ENCODE assay signal across 17 cellular contexts in the genomic region with DNA sequence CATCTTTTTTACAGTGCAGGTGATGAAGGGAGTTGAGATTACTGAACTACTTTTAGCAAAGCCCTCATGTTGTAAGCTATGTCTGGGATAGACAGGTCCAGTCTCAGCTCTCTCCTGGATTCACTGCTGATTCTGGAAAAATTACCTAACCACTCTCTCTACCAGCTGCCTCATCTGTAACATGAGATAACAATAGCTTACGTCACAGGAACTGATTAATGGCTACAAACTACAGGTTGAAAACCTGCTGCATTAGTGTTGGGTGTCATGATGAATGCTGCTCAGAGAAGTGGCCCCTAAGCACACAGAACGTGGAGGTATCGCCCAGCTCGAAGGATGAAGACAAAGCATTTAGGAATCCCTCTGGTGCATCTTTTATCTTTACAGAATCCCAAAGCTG.
DNase-seq lines count a peak whose midpoint lies in the region; ATAC-seq and TF ChIP-seq lines count a peak whose summit lies in the region.
"Had no signal": no experiment of that assay in that cellular context is flagged by ENCODE, and none has a peak within 500 bp of the region (broad histone marks: within the 10 kb centered on the region; RNA-seq: fewer than 3 reads in every experiment).

No MANE protein-coding gene starts in this region.

- no peak for TF ChIP-seq POLR2A in ovary (IDR thresholded peaks at IDR 0.05)

- no peak overlapping the region for H3K27ac ChIP-seq in GM23338 (ENCODE audit: low read depth)
- H3K27ac ChIP-seq in ovary = no peak overlapping the region
- H3K27ac ChIP-seq: HL-60, sigmoid colon had no signal

- intact Hi-C loops in ovary (cut with DNase I) = no loop called here

- H4K20me1 ChIP-seq in GM23338 (replicated peaks; ENCODE audit: insufficient read depth) = no peaks in the 10 kb centered on the region

- H3K79me2 ChIP-seq in GM23338 (replicated peaks; ENCODE audit: insufficient read depth) = no peaks in the 10 kb centered on the region

- no peaks in the 10 kb centered on the region for H3F3A ChIP-seq in GM23338 (replicated peaks; ENCODE audit: low read depth)

- H3K9me3 ChIP-seq in ovary = no peaks in the 10 kb centered on the region

- H3K9me3 Mint-ChIP-seq in GM23338 = no peaks in the 10 kb centered on the region
- H3K9me3 Mint-ChIP-seq: activated T-helper 17 cell treated with anti-CD3 and anti-CD28 coated beads, Interleukin-2, amount 50 U/mL, for 72 hours; immature natural killer cell had no signal

- no peak for ATAC-seq in GM23338
- ATAC-seq: activated T-helper 17 cell treated with anti-CD3 and anti-CD28 coated beads, Interleukin-2, amount 50 U/mL, for 72 hours had no signal

- peaks cover 4% of the 10 kb centered on the region for H3K27me3 Mint-ChIP-seq in GM23338 (ENCODE audit: insufficient read depth, low read depth, poor library complexity)
- H3K27me3 Mint-ChIP-seq: activated T-helper 17 cell treated with anti-CD3 and anti-CD28 coated beads, Interleukin-2, amount 50 U/mL, for 72 hours had no signal

- WGBS in ovary, 3 donors = 40 to 90% (median 87%) methylated on average over 4 of the region's 4 CpGs

- no peak overlapping the region for H3K4me2 ChIP-seq in GM23338

- no peaks in the 10 kb centered on the region for H3K4me1 Mint-ChIP-seq in GM23338
- H3K4me1 Mint-ChIP-seq: activated T-helper 17 cell treated with anti-CD3 and anti-CD28 coated beads, Interleukin-2, amount 50 U/mL, for 72 hours; immature natural killer cell; mesothelial cell of epicardium had no signal

- no peak overlapping the region for H3K4me3 Mint-ChIP-seq in GM23338
- H3K4me3 Mint-ChIP-seq: activated T-helper 17 cell treated with anti-CD3 and anti-CD28 coated beads, Interleukin-2, amount 50 U/mL, for 72 hours; immature natural killer cell; mesothelial cell of epicardium had no signal

- H3K27me3 ChIP-seq in GM23338 (ENCODE audit: insufficient read depth) (no peaks in the 10 kb centered on the region), ovary (no peaks in the 10 kb centered on the region)
- H3K27me3 ChIP-seq: sigmoid colon had no signal

- no peaks in the 10 kb centered on the region for H3K9me2 ChIP-seq in GM23338 (ENCODE audit: insufficient read depth)

- H3K36me3 Mint-ChIP-seq in GM23338 (ENCODE audit: low read depth) = no peaks in the 10 kb centered on the region
- H3K36me3 Mint-ChIP-seq: mesothelial cell of epicardium had no signal

- no peak overlapping the region for H2AFZ ChIP-seq in GM23338

- H3K4me1 ChIP-seq in GM23338 (ENCODE audit: insufficient read depth) (no peaks in the 10 kb centered on the region), ovary (ENCODE audit: insufficient read depth) (no peaks in the 10 kb centered on the region)
- H3K4me1 ChIP-seq: sigmoid colon had no signal

- DNase-seq in GM23338 (ENCODE audit: low spot score) (no peak), NCI-H187 (lab: John Stamatoyannopoulos, UW) (peak; percentile 61 to 74), NCI-H526 treated with DMSO at 0.1 percent for 48 hours (lab: John Stamatoyannopoulos, UW) (peak; percentile 8), epithelial cell of esophagus (ENCODE audit: low read depth) (peak; percentile 80), ovary (no peak), epidermal melanocyte (ENCODE audit: insufficient read length, low spot score) (no peak), hepatic stellate cell (ENCODE audit: low spot score) (no peak), RPMI8226 (no peak)
- DNase-seq: activated CD8-positive, alpha-beta memory T cell treated with anti-CD3 and anti-CD28 coated beads for 24 hours; amygdala; immature natural killer cell; Karpas-422; sigmoid colon; stimulated activated CD4-positive, alpha-beta T cell treated with anti-CD3 and anti-CD28 coated beads, Interleukin-2, amount 100 ng/mL, for 24 hours had no signal

- TF ChIP-seq CTCF in GM23338 (conservative IDR thresholded peaks at IDR 0.05; ENCODE audit: low read depth in 2 of 2) = no peak
- TF ChIP-seq CTCF in epithelial cell of esophagus (IDR thresholded peaks at IDR 0.05; ENCODE audit: insufficient read depth, low read depth, low read length, missing control alignments) = no peak
- no peak for TF ChIP-seq CTCF in ovary (IDR thresholded peaks at IDR 0.05)

- H3K27ac Mint-ChIP-seq in GM23338 = 0 out of 2 replicates have a peak overlapping the region, but pooled peaks have one; percentile 3
- H3K27ac Mint-ChIP-seq: activated T-helper 17 cell treated with anti-CD3 and anti-CD28 coated beads, Interleukin-2, amount 50 U/mL, for 72 hours; mesothelial cell of epicardium had no signal

- H3K36me3 ChIP-seq in GM23338 (ENCODE audit: insufficient read depth) (no peaks in the 10 kb centered on the region), ovary (no peaks in the 10 kb centered on the region)

- no peak overlapping the region for H3K4me3 ChIP-seq in GM23338
- no peak overlapping the region for H3K4me3 ChIP-seq in epithelial cell of esophagus (ENCODE audit: low read length)
- H3K4me3 ChIP-seq in ovary = no peak overlapping the region
- H3K4me3 ChIP-seq: sigmoid colon had no signal

- TF ChIP-seq EP300 in ovary (IDR thresholded peaks at IDR 0.05) = no peak

TF ChIP-seq in GM23338, 12 proteins besides CTCF, POLR2A, EP300 and RAD21:
- TF ChIP-seq STAT1 (IDR thresholded peaks at IDR 0.05; ENCODE audit: unreplicated experiment) (no peak), CREB1 (CRISPR knock-in tag; IDR thresholded peaks at IDR 0.05; ENCODE audit: low read depth) (no peak), ZNF331 (CRISPR knock-in tag; IDR thresholded peaks at IDR 0.05; ENCODE audit: low read depth) (no peak), POLR2AphosphoS5 (IDR thresholded peaks at IDR 0.05; ENCODE audit: low read depth) (no peak), NANOG (IDR thresholded peaks at IDR 0.05; ENCODE audit: borderline replicate concordance) (no peak), EZH2 (IDR thresholded peaks at IDR 0.05; ENCODE audit: low read depth, unreplicated experiment) (no peak), ZNF114 (CRISPR knock-in tag; IDR thresholded peaks at IDR 0.05) (no peak)
- TF ChIP-seq, protein P1, sequence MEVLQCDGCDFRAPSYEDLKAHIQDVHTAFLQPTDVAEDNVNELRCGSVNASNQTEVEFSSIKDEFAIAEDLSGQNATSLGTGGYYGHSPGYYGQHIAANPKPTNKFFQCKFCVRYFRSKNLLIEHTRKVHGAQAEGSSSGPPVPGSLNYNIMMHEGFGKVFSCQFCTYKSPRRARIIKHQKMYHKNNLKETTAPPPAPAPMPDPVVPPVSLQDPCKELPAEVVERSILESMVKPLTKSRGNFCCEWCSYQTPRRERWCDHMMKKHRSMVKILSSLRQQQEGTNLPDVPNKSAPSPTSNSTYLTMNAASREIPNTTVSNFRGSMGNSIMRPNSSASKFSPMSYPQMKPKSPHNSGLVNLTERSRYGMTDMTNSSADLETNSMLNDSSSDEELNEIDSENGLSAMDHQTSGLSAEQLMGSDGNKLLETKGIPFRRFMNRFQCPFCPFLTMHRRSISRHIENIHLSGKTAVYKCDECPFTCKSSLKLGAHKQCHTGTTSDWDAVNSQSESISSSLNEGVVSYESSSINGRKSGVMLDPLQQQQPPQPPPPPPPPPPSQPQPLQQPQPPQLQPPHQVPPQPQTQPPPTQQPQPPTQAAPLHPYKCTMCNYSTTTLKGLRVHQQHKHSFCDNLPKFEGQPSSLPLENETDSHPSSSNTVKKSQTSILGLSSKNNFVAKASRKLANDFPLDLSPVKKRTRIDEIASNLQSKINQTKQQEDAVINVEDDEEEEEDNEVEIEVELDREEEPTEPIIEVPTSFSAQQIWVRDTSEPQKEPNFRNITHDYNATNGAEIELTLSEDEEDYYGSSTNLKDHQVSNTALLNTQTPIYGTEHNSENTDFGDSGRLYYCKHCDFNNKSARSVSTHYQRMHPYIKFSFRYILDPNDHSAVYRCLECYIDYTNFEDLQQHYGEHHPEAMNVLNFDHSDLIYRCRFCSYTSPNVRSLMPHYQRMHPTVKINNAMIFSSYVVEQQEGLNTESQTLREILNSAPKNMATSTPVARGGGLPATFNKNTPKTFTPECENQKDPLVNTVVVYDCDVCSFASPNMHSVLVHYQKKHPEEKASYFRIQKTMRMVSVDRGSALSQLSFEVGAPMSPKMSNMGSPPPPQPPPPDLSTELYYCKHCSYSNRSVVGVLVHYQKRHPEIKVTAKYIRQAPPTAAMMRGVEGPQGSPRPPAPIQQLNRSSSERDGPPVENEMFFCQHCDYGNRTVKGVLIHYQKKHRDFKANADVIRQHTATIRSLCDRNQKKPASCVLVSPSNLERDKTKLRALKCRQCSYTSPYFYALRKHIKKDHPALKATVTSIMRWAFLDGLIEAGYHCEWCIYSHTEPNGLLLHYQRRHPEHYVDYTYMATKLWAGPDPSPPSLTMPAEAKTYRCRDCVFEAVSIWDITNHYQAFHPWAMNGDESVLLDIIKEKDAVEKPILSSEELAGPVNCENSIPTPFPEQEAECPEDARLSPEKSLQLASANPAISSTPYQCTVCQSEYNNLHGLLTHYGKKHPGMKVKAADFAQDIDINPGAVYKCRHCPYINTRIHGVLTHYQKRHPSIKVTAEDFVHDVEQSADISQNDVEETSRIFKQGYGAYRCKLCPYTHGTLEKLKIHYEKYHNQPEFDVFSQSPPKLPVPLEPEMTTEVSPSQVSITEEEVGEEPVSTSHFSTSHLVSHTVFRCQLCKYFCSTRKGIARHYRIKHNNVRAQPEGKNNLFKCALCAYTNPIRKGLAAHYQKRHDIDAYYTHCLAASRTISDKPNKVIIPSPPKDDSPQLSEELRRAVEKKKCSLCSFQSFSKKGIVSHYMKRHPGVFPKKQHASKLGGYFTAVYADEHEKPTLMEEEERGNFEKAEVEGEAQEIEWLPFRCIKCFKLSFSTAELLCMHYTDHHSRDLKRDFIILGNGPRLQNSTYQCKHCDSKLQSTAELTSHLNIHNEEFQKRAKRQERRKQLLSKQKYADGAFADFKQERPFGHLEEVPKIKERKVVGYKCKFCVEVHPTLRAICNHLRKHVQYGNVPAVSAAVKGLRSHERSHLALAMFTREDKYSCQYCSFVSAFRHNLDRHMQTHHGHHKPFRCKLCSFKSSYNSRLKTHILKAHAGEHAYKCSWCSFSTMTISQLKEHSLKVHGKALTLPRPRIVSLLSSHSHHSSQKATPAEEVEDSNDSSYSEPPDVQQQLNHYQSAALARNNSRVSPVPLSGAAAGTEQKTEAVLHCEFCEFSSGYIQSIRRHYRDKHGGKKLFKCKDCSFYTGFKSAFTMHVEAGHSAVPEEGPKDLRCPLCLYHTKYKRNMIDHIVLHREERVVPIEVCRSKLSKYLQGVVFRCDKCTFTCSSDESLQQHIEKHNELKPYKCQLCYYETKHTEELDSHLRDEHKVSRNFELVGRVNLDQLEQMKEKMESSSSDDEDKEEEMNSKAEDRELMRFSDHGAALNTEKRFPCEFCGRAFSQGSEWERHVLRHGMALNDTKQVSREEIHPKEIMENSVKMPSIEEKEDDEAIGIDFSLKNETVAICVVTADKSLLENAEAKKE (CRISPR knock-in tag; IDR thresholded peaks at IDR 0.05) = no peak

Comparison
In these comparisons a context has a peak if more than half of its experiments do, and no peak if none do; other contexts are left out.
1. DNase-seq: peak in NCI-H187 (2 of 2), NCI-H526 treated with DMSO at 0.1 percent for 48 hours (single experiment) and epithelial cell of esophagus (single experiment); none in GM23338 (single experiment), ovary (0 of 5), epidermal melanocyte (single experiment), hepatic stellate cell (single experiment) and RPMI8226 (single experiment).